Comparison of ENCODE assay signal across 21 cellular contexts in the genomic region with DNA sequence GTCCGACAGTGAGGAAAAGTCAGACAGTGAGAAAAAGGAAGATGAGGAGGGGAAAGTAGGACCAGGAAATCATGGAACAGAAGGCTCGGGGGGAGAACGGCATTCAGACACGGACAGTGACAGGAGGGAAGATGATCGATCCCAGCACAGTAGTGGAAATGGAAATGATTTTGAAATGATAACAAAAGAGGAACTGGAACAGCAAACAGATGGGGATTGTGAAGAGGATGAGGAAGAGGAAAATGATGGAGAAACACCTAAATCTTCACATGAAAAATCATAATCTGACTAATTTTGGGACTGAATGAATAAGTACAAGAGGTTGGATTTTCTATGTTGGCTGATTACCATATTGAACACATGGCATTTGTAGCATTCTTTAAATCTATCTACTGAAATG. TPM values are rescaled to one million over a fixed set of nuclear protein-coding genes. Genes with fewer than 3 reads are reported as not detected.
DNase-seq lines count a peak whose midpoint lies in the region; ATAC-seq and TF ChIP-seq lines count a peak whose summit lies in the region.
"Had no signal": no experiment of that assay in that cellular context is flagged by ENCODE, and none has a peak within 500 bp of the region (broad histone marks: within the 10 kb centered on the region; RNA-seq: fewer than 3 reads in every experiment).

No MANE protein-coding gene starts in this region.

- TF ChIP-seq CTCF in HCT116 (IDR thresholded peaks at IDR 0.05 in 2 of 3, conservative IDR thresholded peaks at IDR 0.05 in 1 of 3; ENCODE audit: borderline replicate concordance in 1 of 3, insufficient read depth in 1 of 3, low read depth in 2 of 3, low read length in 2 of 3) (no peak), activated B cell treated with CpG ODN at 0.5 μM for 24 hours (IDR thresholded peaks at IDR 0.05) (no peak), progenitor cell of endocrine pancreas (IDR thresholded peaks at IDR 0.05; ENCODE audit: unreplicated experiment) (no peak), ovary (IDR thresholded peaks at IDR 0.05) (no peak)

- H3K4me1 Mint-ChIP-seq in activated naive CD4-positive, alpha-beta T cell treated with anti-CD3 and anti-CD28 coated beads for 36 hours (ENCODE audit: low read depth), result peaks cover 17% of the 10 kb centered on the region
- peaks cover 12% of the 10 kb centered on the region for H3K4me1 Mint-ChIP-seq in activated B cell treated with CpG ODN at 0.5 μM for 24 hours
- H3K4me1 Mint-ChIP-seq in progenitor cell of endocrine pancreas (ENCODE audit: low read depth), result no peaks in the 10 kb centered on the region

- H2AFZ ChIP-seq in HCT116 (ENCODE audit: low read depth, low read length, poor library complexity, severe bottlenecking), result no peak overlapping the region

- TF ChIP-seq POLR2A in HCT116 (IDR thresholded peaks at IDR 0.05; ENCODE audit: borderline replicate concordance, extremely low read depth, insufficient read depth, insufficient read length) (no peak), ovary (IDR thresholded peaks at IDR 0.05) (no peak)

- peaks cover 23% of the 10 kb centered on the region for H3K36me3 Mint-ChIP-seq in activated naive CD4-positive, alpha-beta T cell treated with anti-CD3 and anti-CD28 coated beads for 36 hours (ENCODE audit: low read depth)
- H3K36me3 Mint-ChIP-seq in activated B cell treated with CpG ODN at 0.5 μM for 24 hours (ENCODE audit: low read depth) (peaks cover 67% of the 10 kb centered on the region), progenitor cell of endocrine pancreas (ENCODE audit: insufficient read depth) (peaks cover 10% of the 10 kb centered on the region)

- no peak for TF ChIP-seq RAD21 in HCT116 (IDR thresholded peaks at IDR 0.05; ENCODE audit: low read depth)

- no peaks in the 10 kb centered on the region for H3K4me1 ChIP-seq in HCT116 (ENCODE audit: control insufficient read depth in 1 of 2, insufficient read depth in 2 of 2, low read length in 2 of 2)
- H3K4me1 ChIP-seq in ovary (ENCODE audit: insufficient read depth), result no peaks in the 10 kb centered on the region
- H3K4me1 ChIP-seq: suprapubic skin had no signal

- peaks cover 4 to 19% of the 10 kb centered on the region in 2 experiments; a peak in 2 of 4 replicates for H3K36me3 ChIP-seq in HCT116 (ENCODE audit: control insufficient read depth in 1 of 2, insufficient read depth in 2 of 2, low read length in 2 of 2)
- H3K36me3 ChIP-seq in ovary, result no peaks in the 10 kb centered on the region

- H3K27ac ChIP-seq in HCT116 (ENCODE audit: low read depth, low read length) (no peak overlapping the region), ovary (no peak overlapping the region)
- H3K27ac ChIP-seq: skin epidermis, suprapubic skin had no signal

- no peak overlapping the region for H3K4me3 Mint-ChIP-seq in activated naive CD4-positive, alpha-beta T cell treated with anti-CD3 and anti-CD28 coated beads for 36 hours
- H3K4me3 Mint-ChIP-seq in activated B cell treated with CpG ODN at 0.5 μM for 24 hours (no peak overlapping the region), progenitor cell of endocrine pancreas (ENCODE audit: low read depth) (no peak overlapping the region)
- H3K4me3 Mint-ChIP-seq: activated T-cell treated with anti-CD3 and anti-CD28 coated beads, Interleukin-2, amount 50 U/mL, for 72 hours had no signal

- ATAC-seq in HCT116 (no peak), activated B cell treated with CpG ODN at 0.5 μM for 24 hours (ENCODE audit: low read depth) (no peak)
- ATAC-seq: activated T-cell treated with anti-CD3 and anti-CD28 coated beads, Interleukin-2, amount 50 U/mL, for 72 hours; left colon had no signal

- no peaks in the 10 kb centered on the region for H3K9me3 Mint-ChIP-seq in activated naive CD4-positive, alpha-beta T cell treated with anti-CD3 and anti-CD28 coated beads for 36 hours
- H3K9me3 Mint-ChIP-seq in activated B cell treated with CpG ODN at 0.5 μM for 24 hours (peaks cover 2% of the 10 kb centered on the region), progenitor cell of endocrine pancreas (ENCODE audit: low read depth) (no peaks in the 10 kb centered on the region)
- H3K9me3 Mint-ChIP-seq: activated T-cell treated with anti-CD3 and anti-CD28 coated beads, Interleukin-2, amount 50 U/mL, for 72 hours had no signal

- H3K27me3 ChIP-seq in HCT116 (ENCODE audit: insufficient read depth, low read length), result no peaks in the 10 kb centered on the region
- H3K27me3 ChIP-seq in ovary, result no peaks in the 10 kb centered on the region
- H3K27me3 ChIP-seq: suprapubic skin had no signal

- no peak overlapping the region for H3K9ac ChIP-seq in HCT116 (ENCODE audit: low read length)

- H3K4me2 ChIP-seq in HCT116 (ENCODE audit: low read length), result no peak overlapping the region

- no peaks in the 10 kb centered on the region for H4K20me1 ChIP-seq in HCT116 (ENCODE audit: insufficient read depth)

- POLR2A ChIA-PET in HCT116 (lab: Charles Lee), result no interaction called here
- POLR2A ChIA-PET in activated B cell treated with CpG ODN at 0.5 μM for 24 hours (lab: Charles Lee), result interaction anchor here (1.0 kb wide), 1 partner anchor 62 kb away, joined by 5 read pairs; no protein-coding TSS in a partner anchor

- no peak for TF ChIP-seq EP300 in ovary (IDR thresholded peaks at IDR 0.05)

- H3K79me2 ChIP-seq in HCT116 (ENCODE audit: insufficient read depth, low read length), result no peaks in the 10 kb centered on the region; the same call in 1 of the 2 replicates

- DNase-seq in activated naive CD4-positive, alpha-beta T cell treated with anti-CD3 and anti-CD28 coated beads for 36 hours, result no peak
- no peak for DNase-seq in activated naive CD4-positive, alpha-beta T cell treated with anti-CD3 and anti-CD28 coated beads, Interleukin-2, amount 50 U/mL, for 16 hours
- DNase-seq in HCT116 (ENCODE audit: low read depth, low spot score) (no peak), activated B cell treated with CpG ODN at 0.5 μM for 24 hours (no peak), progenitor cell of endocrine pancreas (ENCODE audit: low spot score, unreplicated experiment) (no peak), NCI-H82 treated with DMSO at 0.1 percent for 48 hours (lab: John Stamatoyannopoulos, UW; ENCODE audit: unreplicated experiment) (no peak), NCI-H226 (no peak), ovary (no peak)
- DNase-seq: activated T-cell treated with anti-CD3 and anti-CD28 coated beads, Interleukin-2, amount 50 U/mL, for 72 hours; cerebellar nuclear complex; EL; left colon; mesenchymal stem cell; NCI-H1105; NCI-H2029; NCI-H748 treated with DMSO at 0.1 percent for 48 hours; nucleus accumbens; OCI-M1; SW 1271 had no signal

- BruUV-seq in HCT116 (replicated peaks; lab: Mats Ljungman, UMichigan), result TSS peak; percentile 53

- WGBS in ovary, 3 donors, result 79 to 90% (median 88%) methylated on average over 5 of the region's 5 CpGs

- RAD21 ChIA-PET in HCT116 (lab: Charles Lee; ENCODE audit: low non-redundant PET in 1 of 2, low total read pairs in 2 of 2, uncharacterized antibody in 2 of 2, unreplicated experiment in 2 of 2), result no interaction called here

- H3K9me2 ChIP-seq in HCT116 (ENCODE audit: insufficient read depth), result no peaks in the 10 kb centered on the region

- intact Hi-C loops in activated naive CD4-positive, alpha-beta T cell treated with anti-CD3 and anti-CD28 coated beads for 36 hours (cut with micrococcal nuclease), result no loop called here
- intact Hi-C loops in HCT116 (cut with micrococcal nuclease) (no loop called here), activated B cell treated with CpG ODN at 0.5 μM for 24 hours (cut with micrococcal nuclease) (no loop called here), ovary (cut with DNase I) (no loop called here)

- H3K4me3 ChIP-seq in HCT116 (replicated peaks in 1 of 2; ENCODE audit: low read depth in 1 of 2, low read length in 2 of 2) (no peak overlapping the region), ovary (no peak overlapping the region)
- H3K4me3 ChIP-seq: skin epidermis, suprapubic skin had no signal

- CTCF ChIA-PET in activated naive CD4-positive, alpha-beta T cell treated with anti-CD3 and anti-CD28 coated beads for 36 hours (lab: Charles Lee), result no interaction called here
- CTCF ChIA-PET in HCT116 (lab: Charles Lee), result no interaction called here
- CTCF ChIA-PET in activated B cell treated with CpG ODN at 0.5 μM for 24 hours (lab: Charles Lee), result no interaction called here

- no peaks in the 10 kb centered on the region for H3K27me3 Mint-ChIP-seq in activated naive CD4-positive, alpha-beta T cell treated with anti-CD3 and anti-CD28 coated beads for 36 hours (ENCODE audit: low read depth)
- H3K27me3 Mint-ChIP-seq in activated B cell treated with CpG ODN at 0.5 μM for 24 hours (no peaks in the 10 kb centered on the region), progenitor cell of endocrine pancreas (no peaks in the 10 kb centered on the region)

- peak overlapping the region; percentile 18 for H3K27ac Mint-ChIP-seq in activated naive CD4-positive, alpha-beta T cell treated with anti-CD3 and anti-CD28 coated beads for 36 hours
- peak overlapping the region; percentile 30 for H3K27ac Mint-ChIP-seq in activated B cell treated with CpG ODN at 0.5 μM for 24 hours
- peak overlapping the region; percentile 39 for H3K27ac Mint-ChIP-seq in progenitor cell of endocrine pancreas
- H3K27ac Mint-ChIP-seq: activated T-cell treated with anti-CD3 and anti-CD28 coated beads, Interleukin-2, amount 50 U/mL, for 72 hours had no signal

- H3K9me3 ChIP-seq in HCT116 (ENCODE audit: control insufficient read depth in 1 of 2, insufficient read depth in 1 of 2, low read depth in 1 of 2, low read length in 2 of 2) (no peaks in the 10 kb centered on the region), ovary (no peaks in the 10 kb centered on the region)
- H3K9me3 ChIP-seq: suprapubic skin had no signal

TF ChIP-seq in HCT116, 20 proteins besides CTCF, POLR2A, EP300 and RAD21 (continues in another document):
- TF ChIP-seq ZFX (IDR thresholded peaks at IDR 0.05) (no peak), YY1 (IDR thresholded peaks at IDR 0.05; ENCODE audit: extremely low read depth, insufficient replicate concordance, low read depth, low read length) (no peak), MAX (IDR thresholded peaks at IDR 0.05) (no peak)

RNA-seq across cellular contexts. Expression of gene SEC62, which starts 26.2 kb away (rescaled TPM):
- 10 to 100 TPM; 60.0 to 73.3 TPM for total RNA-seq in activated naive CD4-positive, alpha-beta T cell treated with anti-CD3 and anti-CD28 coated beads for 36 hours
- total RNA-seq in HCT116 (2021; ENCODE audit: unreplicated experiment), result 55.4 TPM
- 26.2 and 38.2 TPM in 2 replicates for polyA plus RNA-seq in HCT116 (2012)
- total RNA-seq in activated B cell treated with CpG ODN at 0.5 μM for 24 hours, result 140 and 165 TPM in 2 replicates
- total RNA-seq in progenitor cell of endocrine pancreas, result 94.6 and 103 TPM in 2 replicates
- total RNA-seq in ovary, result 100 to 1,000 TPM in 5 of 7 donors, 10 to 100 TPM in 2; 34.0 to 178 (median 131) TPM
- polyA plus RNA-seq in ovary, result 100 to 1,000 TPM in 1 of 2 donors, 10 to 100 TPM in 1; 49.6 to 113 TPM

RNA-seq across cellular contexts. Expression of gene GPR160, which starts 45.0 kb away (rescaled TPM):
- total RNA-seq in activated naive CD4-positive, alpha-beta T cell treated with anti-CD3 and anti-CD28 coated beads for 36 hours, result 10 to 100 TPM; 10.3 TPM
- total RNA-seq in HCT116 (2021; ENCODE audit: unreplicated experiment) (9.9 TPM), activated B cell treated with CpG ODN at 0.5 μM for 24 hours (63.2 and 65.5 TPM in 2 replicates), progenitor cell of endocrine pancreas (33.7 and 44.3 TPM in 2 replicates), ovary (1 to 10 TPM in 3 of 7 donors, under 1 TPM in 4; 0.35 to 6.1 (median 0.97) TPM)
- 5.4 and 6.7 TPM in 2 replicates for polyA plus RNA-seq in HCT116 (2012)
- polyA plus RNA-seq in ovary, result 1 to 10 TPM in 1 of 2 donors, under 1 TPM in 1; 0.74 to 2.8 TPM
